Comparison of ENCODE assay signal across 19 cellular contexts in the genomic region with DNA sequence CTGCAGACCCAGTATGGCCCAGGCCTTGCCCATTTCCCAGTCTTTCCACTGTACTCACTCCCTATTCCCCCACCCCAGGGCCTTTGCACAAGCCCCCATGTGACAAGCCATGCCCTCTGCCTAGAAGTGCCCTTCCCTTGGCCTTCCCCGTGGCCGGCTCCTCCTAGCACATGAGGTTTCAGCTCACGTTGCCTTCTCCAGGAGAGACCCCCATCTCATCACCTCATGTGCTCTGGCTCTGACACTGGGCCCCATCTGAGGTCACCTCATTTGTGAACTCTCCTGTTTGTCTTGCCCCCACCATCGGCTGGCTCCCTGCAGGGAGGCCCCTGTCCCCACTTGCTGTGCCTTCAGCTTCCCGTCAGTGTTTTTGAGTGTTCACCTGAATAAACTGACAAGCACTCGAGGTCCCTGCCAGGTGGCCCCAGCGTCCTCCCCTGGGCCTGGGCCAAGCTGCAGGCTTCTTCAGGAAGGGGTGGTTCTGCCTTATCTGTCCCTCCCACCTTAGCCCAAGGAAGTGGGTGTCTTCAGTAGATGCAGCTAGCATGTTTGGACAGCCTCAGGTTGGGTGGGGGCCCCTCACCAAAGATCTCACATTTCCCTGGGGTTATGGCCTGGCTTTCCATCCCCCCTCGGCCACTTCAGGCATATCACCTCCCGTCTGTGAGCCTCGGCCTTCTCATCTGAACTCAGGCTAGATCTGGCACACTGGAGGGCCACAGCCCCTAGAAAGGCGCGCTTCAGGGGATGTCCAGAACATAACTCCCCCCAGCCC. TPM values are rescaled to one million over a fixed set of nuclear protein-coding genes. Genes with fewer than 3 reads are reported as not detected.
DNase-seq lines count a peak whose midpoint lies in the region; ATAC-seq and TF ChIP-seq lines count a peak whose summit lies in the region.
"Had no signal": no experiment of that assay in that cellular context is flagged by ENCODE, and none has a peak within 500 bp of the region (broad histone marks: within the 10 kb centered on the region; RNA-seq: fewer than 3 reads in every experiment).

No MANE protein-coding gene starts in this region.

- H3K9me3 Mint-ChIP-seq in CD8-positive, alpha-beta T cell = no peaks in the 10 kb centered on the region
- H3K9me3 Mint-ChIP-seq in stimulated activated naive CD8-positive, alpha-beta T cell treated with anti-CD3 and anti-CD28 coated beads, Interleukin-15, amount 100 ng/mL, for 72 hours = no peaks in the 10 kb centered on the region
- H3K9me3 Mint-ChIP-seq: T-helper 2 cell treated with Interferon-gamma antibody and Interleukin-4, amounts not matched to agents 5 μg/mL and 100 μg/mL, for 36 hours had no signal

- no peaks in the 10 kb centered on the region for H3K9me3 ChIP-seq in CD8-positive, alpha-beta T cell (ENCODE audit: low read length)
- H3K9me3 ChIP-seq in lower lobe of right lung = no peaks in the 10 kb centered on the region
- no peaks in the 10 kb centered on the region for H3K9me3 ChIP-seq in effector memory CD4-positive, alpha-beta T cell (ENCODE audit: control insufficient read depth, low read length)
- H3K9me3 ChIP-seq: suprapubic skin had no signal

- no peaks in the 10 kb centered on the region for H3K27me3 Mint-ChIP-seq in CD8-positive, alpha-beta T cell (ENCODE audit: low read depth)
- no peaks in the 10 kb centered on the region for H3K27me3 Mint-ChIP-seq in stimulated activated naive CD8-positive, alpha-beta T cell treated with anti-CD3 and anti-CD28 coated beads, Interleukin-15, amount 100 ng/mL, for 72 hours

- H3K27ac ChIP-seq in CD8-positive, alpha-beta T cell (ENCODE audit: low read depth, low read length) = no peak overlapping the region
- H3K27ac ChIP-seq in lower lobe of right lung = peak overlapping the region; percentile 41
- H3K27ac ChIP-seq in effector memory CD4-positive, alpha-beta T cell (ENCODE audit: insufficient read depth, low read length, poor library complexity, severe bottlenecking) = no peak overlapping the region
- H3K27ac ChIP-seq: suprapubic skin had no signal

- H3K36me3 ChIP-seq in CD8-positive, alpha-beta T cell (ENCODE audit: insufficient read depth, low read length) = peaks cover 14% of the 10 kb centered on the region
- H3K36me3 ChIP-seq in lower lobe of right lung = peaks cover 32% of the 10 kb centered on the region
- H3K36me3 ChIP-seq in effector memory CD4-positive, alpha-beta T cell (ENCODE audit: control insufficient read depth, insufficient read depth, low read length) = peaks cover 17% of the 10 kb centered on the region

- no peak for TF ChIP-seq CTCF in CD8-positive, alpha-beta T cell (IDR thresholded peaks at IDR 0.05)
- TF ChIP-seq CTCF in lower lobe of right lung (IDR thresholded peaks at IDR 0.05) = no peak

- H3K36me3 Mint-ChIP-seq in CD8-positive, alpha-beta T cell = peaks cover 37% of the 10 kb centered on the region

- DNase-seq in CD8-positive, alpha-beta T cell = no peak
- peak; percentile 48 for DNase-seq in Jurkat, Clone E6-1 (ENCODE audit: low read depth, low spot score)
- DNase-seq in SHP77 treated with DMSO at 0.1 percent for 48 hours (lab: John Stamatoyannopoulos, UW) (peak; percentile 66), lower lobe of right lung (peak; percentile 68), MV-4-11 (lab: John Stamatoyannopoulos, UW) (no peak)
- no peak for DNase-seq in stimulated activated naive CD8-positive, alpha-beta T cell treated with anti-CD3 and anti-CD28 coated beads, Interleukin-15, amount 100 ng/mL, for 72 hours
- DNase-seq in effector memory CD4-positive, alpha-beta T cell = no peak
- DNase-seq: activated CD4-positive, CD25-positive, alpha-beta regulatory T cell treated with anti-CD3 and anti-CD28 coated beads, Interleukin-2, amount 50 U/mL, for 72 hours; activated effector memory CD4-positive, alpha-beta T cell treated with anti-CD3 and anti-CD28 coated beads, Interleukin-2, amount 50 U/mL, for 16 hours; anterior cingulate cortex; Calu3; foreskin fibroblast; left ventricle myocardium superior; NCI-H2227 treated with DMSO at 0.1 percent for 48 hours; stimulated activated CD4-positive, alpha-beta T cell treated with anti-CD3 and anti-CD28 coated beads, Interleukin-2, amount 100 ng/mL, for 48 hours had no signal

- no peak overlapping the region for H3K4me3 Mint-ChIP-seq in CD8-positive, alpha-beta T cell
- no peak overlapping the region for H3K4me3 Mint-ChIP-seq in stimulated activated naive CD8-positive, alpha-beta T cell treated with anti-CD3 and anti-CD28 coated beads, Interleukin-15, amount 100 ng/mL, for 72 hours
- H3K4me3 Mint-ChIP-seq: T-helper 2 cell treated with Interferon-gamma antibody and Interleukin-4, amounts not matched to agents 5 μg/mL and 100 μg/mL, for 36 hours had no signal

- CTCF ChIA-PET in CD8-positive, alpha-beta T cell (lab: Charles Lee) = interaction anchor here (0.6 to 1.3 kb wide), 2 partner anchors 12 to 453 kb away, joined by 3 to 5 read pairs; no protein-coding TSS in a partner anchor

- peak overlapping the region; percentile 49 for H3K27ac Mint-ChIP-seq in CD8-positive, alpha-beta T cell
- peak overlapping the region in 1 of 2 donors; percentile 71 for H3K27ac Mint-ChIP-seq in stimulated activated naive CD8-positive, alpha-beta T cell treated with anti-CD3 and anti-CD28 coated beads, Interleukin-15, amount 100 ng/mL, for 72 hours
- H3K27ac Mint-ChIP-seq: T-helper 2 cell treated with Interferon-gamma antibody and Interleukin-4, amounts not matched to agents 5 μg/mL and 100 μg/mL, for 36 hours had no signal

- POLR2A ChIA-PET in CD8-positive, alpha-beta T cell (lab: Charles Lee) = interaction anchor here (0.6 kb wide), 1 partner anchor 79 kb away, joined by 4 read pairs; no protein-coding TSS in a partner anchor

- H3K4me1 ChIP-seq in CD8-positive, alpha-beta T cell (ENCODE audit: insufficient read depth, low read length) = peaks cover 9% of the 10 kb centered on the region
- H3K4me1 ChIP-seq in lower lobe of right lung = peaks cover 17% of the 10 kb centered on the region
- H3K4me1 ChIP-seq in effector memory CD4-positive, alpha-beta T cell (ENCODE audit: control insufficient read depth, insufficient read depth, low read length, poor library complexity, severe bottlenecking) = peaks cover 5% of the 10 kb centered on the region

- no peak overlapping the region for H3K4me3 ChIP-seq in CD8-positive, alpha-beta T cell (ENCODE audit: low read depth, low read length)
- H3K4me3 ChIP-seq in Jurkat, Clone E6-1 (ENCODE audit: low read length) = no peak overlapping the region
- no peak overlapping the region for H3K4me3 ChIP-seq in lower lobe of right lung
- no peak overlapping the region for H3K4me3 ChIP-seq in effector memory CD4-positive, alpha-beta T cell (ENCODE audit: insufficient read depth, low read depth, low read length, poor library complexity, severe bottlenecking)
- H3K4me3 ChIP-seq: suprapubic skin had no signal

- intact Hi-C loops in CD8-positive, alpha-beta T cell (cut with DNase I, micrococcal nuclease) = loop anchor here (5.0 to 10.0 kb wide), 6 partner anchors 57 to 535 kb away; partner anchors contain the start of genes ELL (in 1 of the 2), GATAD2A (in 1 of the 2), NDUFA13 (in 1 of the 2) and TSSK6 (in 1 of the 2)
- intact Hi-C loops in lower lobe of right lung (cut with DNase I) = no loop called here

- peaks cover 14% of the 10 kb centered on the region for H3K4me1 Mint-ChIP-seq in CD8-positive, alpha-beta T cell (ENCODE audit: low read depth)
- peaks cover 23% of the 10 kb centered on the region for H3K4me1 Mint-ChIP-seq in stimulated activated naive CD8-positive, alpha-beta T cell treated with anti-CD3 and anti-CD28 coated beads, Interleukin-15, amount 100 ng/mL, for 72 hours

- ATAC-seq in CD8-positive, alpha-beta T cell = no peak
- ATAC-seq in lower lobe of right lung (no peak), HG03442 (IDR thresholded peaks at IDR 0.05; ENCODE audit: unreplicated experiment) (no peak)
- no peak for ATAC-seq in stimulated activated naive CD8-positive, alpha-beta T cell treated with anti-CD3 and anti-CD28 coated beads, Interleukin-15, amount 100 ng/mL, for 72 hours
- ATAC-seq: left ventricle myocardium superior, Right ventricle myocardium inferior had no signal

- no peaks in the 10 kb centered on the region for H3K27me3 ChIP-seq in CD8-positive, alpha-beta T cell (ENCODE audit: insufficient read depth, low read length)
- H3K27me3 ChIP-seq in lower lobe of right lung (ENCODE audit: low read depth) = no peaks in the 10 kb centered on the region
- no peaks in the 10 kb centered on the region for H3K27me3 ChIP-seq in effector memory CD4-positive, alpha-beta T cell (replicated peaks; ENCODE audit: control insufficient read depth, insufficient read depth, low read length, poor library complexity, severe bottlenecking)
- H3K27me3 ChIP-seq: suprapubic skin had no signal

RNA-seq across cellular contexts. Expression of gene SLC25A42, which starts 3.8 kb away (rescaled TPM):
- 10 to 100 TPM in 1 of 2 experiments, 1 to 10 TPM in 1; 8.3 to 10.6 TPM for total RNA-seq in CD8-positive, alpha-beta T cell
- 15.9 TPM for polyA plus RNA-seq in Jurkat, Clone E6-1 (2012; ENCODE audit: insufficient read depth, insufficient read length)
- total RNA-seq in lower lobe of right lung = 16.3 TPM

RNA-seq across cellular contexts. Expression of gene ARMC6, which starts 26.6 kb away (rescaled TPM):
- 1 to 10 TPM; 4.6 to 5.3 TPM for total RNA-seq in CD8-positive, alpha-beta T cell
- 70.6 TPM for polyA plus RNA-seq in Jurkat, Clone E6-1 (2012; ENCODE audit: insufficient read depth, insufficient read length)
- 20.2 TPM for total RNA-seq in lower lobe of right lung

RNA-seq across cellular contexts. Expression of gene SUGP2, which starts 26.7 kb away (rescaled TPM):
- 10 to 100 TPM; 85.4 to 90.8 TPM for total RNA-seq in CD8-positive, alpha-beta T cell
- 83.5 TPM for polyA plus RNA-seq in Jurkat, Clone E6-1 (2012; ENCODE audit: insufficient read depth, insufficient read length)
- total RNA-seq in lower lobe of right lung = 72.6 TPM

Comparison
In these comparisons a context has a peak if more than half of its experiments do, and no peak if none do; other contexts are left out.
1. DNase-seq: peak in Jurkat, Clone E6-1 (single experiment), SHP77 treated with DMSO at 0.1 percent for 48 hours (single experiment) and lower lobe of right lung (single experiment); none in CD8-positive, alpha-beta T cell (0 of 7), MV-4-11 (single experiment), stimulated activated naive CD8-positive, alpha-beta T cell treated with anti-CD3 and anti-CD28 coated beads, Interleukin-15, amount 100 ng/mL, for 72 hours (0 of 2) and effector memory CD4-positive, alpha-beta T cell (0 of 3).